In the genomic region with DNA sequence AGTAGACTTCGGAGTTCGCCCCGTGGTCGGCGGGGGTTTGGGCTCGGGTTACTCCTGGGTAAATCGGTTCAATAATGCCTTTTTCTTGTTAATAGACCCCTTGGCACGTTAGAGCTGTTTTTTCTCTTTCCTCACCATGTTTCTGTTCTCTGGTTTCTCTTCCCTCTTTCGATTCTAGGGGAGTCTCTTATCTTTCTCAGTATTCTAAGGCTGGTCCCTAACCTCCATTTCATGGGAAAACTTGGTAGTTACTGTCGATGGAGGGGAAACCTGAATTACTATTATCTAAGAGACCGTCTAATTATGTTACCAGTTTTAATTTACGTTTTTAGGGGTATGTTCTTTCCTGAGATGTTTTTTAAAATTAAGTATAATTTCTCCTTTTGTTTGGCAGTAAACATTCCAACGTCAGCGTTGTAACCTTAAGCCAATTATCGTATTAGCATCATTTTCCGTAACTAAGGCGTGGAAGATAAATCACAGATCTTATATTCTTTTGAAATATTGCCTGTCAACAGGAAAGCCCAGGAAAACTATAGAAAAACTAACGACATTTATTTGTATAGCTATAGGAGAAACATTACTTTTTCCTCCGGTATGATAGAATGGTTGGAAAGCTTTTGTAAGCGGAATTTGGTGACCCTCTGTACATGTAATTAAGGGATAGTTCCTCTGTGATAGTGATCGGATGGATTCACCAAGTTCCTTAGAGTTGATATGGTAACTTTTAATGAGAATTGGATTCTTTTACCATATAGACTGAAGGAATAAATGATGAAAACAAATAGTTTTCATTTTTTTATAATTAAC, we compare ENCODE assay signal across 8 cellular contexts. TPM values are rescaled to one million over a fixed set of nuclear protein-coding genes. Genes with fewer than 3 reads are reported as not detected.
DNase-seq lines count a peak whose midpoint lies in the region; ATAC-seq, FAIRE-seq and TF ChIP-seq lines count a peak whose summit lies in the region.

No MANE protein-coding gene starts in this region.

- peak overlapping the region; percentile 92 for H3K27ac ChIP-seq in iPS-18a (ENCODE audit: low read length)

- peaks cover 5% of the 10 kb centered on the region for H3K4me1 ChIP-seq in iPS-18a (ENCODE audit: control insufficient read depth, low read depth, low read length)

- DNase-seq in AG10803 (ENCODE audit: low read depth) (no peak), GM19239 (ENCODE audit: insufficient read length, low spot score) (no peak), HPDE6-E6E7 (ENCODE audit: extremely low spot score) (peak; percentile 8), HCEC 1CT (no peak), NCI-H2029 (lab: John Stamatoyannopoulos, UW) (no peak)
- no peak for DNase-seq in activated naive CD4-positive, alpha-beta T cell treated with anti-CD3 and anti-CD28 coated beads, Interleukin-2, amount 50 U/mL, for 72 hours (ENCODE audit: low spot score in 2 of 2)
- no peak for DNase-seq in stimulated activated effector memory CD8-positive, alpha-beta T cell treated with anti-CD3 and anti-CD28 coated beads, Interleukin-12 subunit alpha, Interleukin-12 subunit beta, amount 100 ng/mL, for 72 hours (ENCODE audit: low spot score in 2 of 2)

- no peaks in the 10 kb centered on the region for H3K9me3 Mint-ChIP-seq in activated naive CD4-positive, alpha-beta T cell treated with anti-CD3 and anti-CD28 coated beads, Interleukin-2, amount 50 U/mL, for 72 hours
- H3K9me3 Mint-ChIP-seq in stimulated activated effector memory CD8-positive, alpha-beta T cell treated with anti-CD3 and anti-CD28 coated beads, Interleukin-12 subunit alpha, Interleukin-12 subunit beta, amount 100 ng/mL, for 72 hours, result no peaks in the 10 kb centered on the region

- FAIRE-seq in GM19239 (lab: Jason Lieb, UNC), result peak; percentile 93

- H3K9ac ChIP-seq in iPS-18a (ENCODE audit: low read length), result peak overlapping the region; percentile 95

- peaks cover 18 to 28% of the 10 kb centered on the region in 2 donors for H3K36me3 Mint-ChIP-seq in activated naive CD4-positive, alpha-beta T cell treated with anti-CD3 and anti-CD28 coated beads, Interleukin-2, amount 50 U/mL, for 72 hours
- H3K36me3 Mint-ChIP-seq in stimulated activated effector memory CD8-positive, alpha-beta T cell treated with anti-CD3 and anti-CD28 coated beads, Interleukin-12 subunit alpha, Interleukin-12 subunit beta, amount 100 ng/mL, for 72 hours, result peaks cover 53% of the 10 kb centered on the region

- H3K27ac Mint-ChIP-seq in activated naive CD4-positive, alpha-beta T cell treated with anti-CD3 and anti-CD28 coated beads, Interleukin-2, amount 50 U/mL, for 72 hours, result peak overlapping the region; percentile 96 to 100
- H3K27ac Mint-ChIP-seq in stimulated activated effector memory CD8-positive, alpha-beta T cell treated with anti-CD3 and anti-CD28 coated beads, Interleukin-12 subunit alpha, Interleukin-12 subunit beta, amount 100 ng/mL, for 72 hours, result peak overlapping the region; percentile 94

- peak in 1 of 2 donors; percentile 25 for ATAC-seq in activated naive CD4-positive, alpha-beta T cell treated with anti-CD3 and anti-CD28 coated beads, Interleukin-2, amount 50 U/mL, for 72 hours
- no peak for ATAC-seq in stimulated activated effector memory CD8-positive, alpha-beta T cell treated with anti-CD3 and anti-CD28 coated beads, Interleukin-12 subunit alpha, Interleukin-12 subunit beta, amount 100 ng/mL, for 72 hours

- H3K4me3 Mint-ChIP-seq in stimulated activated effector memory CD8-positive, alpha-beta T cell treated with anti-CD3 and anti-CD28 coated beads, Interleukin-12 subunit alpha, Interleukin-12 subunit beta, amount 100 ng/mL, for 72 hours, result peak overlapping the region; percentile 84

- peaks cover 28% of the 10 kb centered on the region for H3K4me1 Mint-ChIP-seq in stimulated activated effector memory CD8-positive, alpha-beta T cell treated with anti-CD3 and anti-CD28 coated beads, Interleukin-12 subunit alpha, Interleukin-12 subunit beta, amount 100 ng/mL, for 72 hours

- TF ChIP-seq CTCF in AG10803 (conservative IDR thresholded peaks at IDR 0.05; ENCODE audit: low read length), result no peak

- peak overlapping the region; percentile 84 for H3K4me3 ChIP-seq in AG10803 (ENCODE audit: low read length)
- H3K4me3 ChIP-seq in iPS-18a (ENCODE audit: low read length), result peak overlapping the region; percentile 97

- no peaks in the 10 kb centered on the region for H3K9me3 ChIP-seq in iPS-18a (ENCODE audit: control insufficient read depth, low read depth, low read length)

- no peaks in the 10 kb centered on the region for H3K27me3 ChIP-seq in iPS-18a (ENCODE audit: control insufficient read depth, insufficient read depth, low read length)

- H3K36me3 ChIP-seq in iPS-18a (ENCODE audit: control insufficient read depth, low read depth, low read length), result peaks cover 7% of the 10 kb centered on the region

RNA-seq across cellular contexts. Expression of gene BTAF1, which starts 0.8 kb away (rescaled TPM):
- total RNA-seq in activated naive CD4-positive, alpha-beta T cell treated with anti-CD3 and anti-CD28 coated beads, Interleukin-2, amount 50 U/mL, for 72 hours, result 10 to 100 TPM; 72.9 to 74.2 TPM

RNA-seq across cellular contexts. Expression of gene FGFBP3, which starts 15.1 kb away (rescaled TPM):
- total RNA-seq in activated naive CD4-positive, alpha-beta T cell treated with anti-CD3 and anti-CD28 coated beads, Interleukin-2, amount 50 U/mL, for 72 hours, result 1 to 10 TPM in 1 of 2 donors, under 1 TPM in 1; 0.25 to 1.5 TPM
